21 cellular contexts compared by ENCODE assay signal in genomic region chr12:127899981-127900380, GRCh38.
"Had no signal": no experiment of that assay in that cellular context is flagged by ENCODE, and none has a peak within 500 bp of the region (broad histone marks: within the 10 kb centered on the region; RNA-seq: fewer than 3 reads in every experiment).

No MANE protein-coding gene starts in this region.

- DNase-seq: colonic mucosa; effector CD8-positive, alpha-beta T cell; endodermal cell; foreskin fibroblast; gastrocnemius medialis; head of caudate nucleus; hypothalamus; mesenchymal stem cell; naive thymus-derived CD4-positive, alpha-beta T cell; occipital lobe; ovary; posterior cingulate gyrus; psoas muscle; right cardiac atrium; sigmoid colon; stimulated activated CD4-positive, alpha-beta T cell treated with anti-CD3 and anti-CD28 coated beads, Interleukin-2, amount 100 ng/mL, for 24 hours; stimulated activated CD4-positive, alpha-beta T cell treated with anti-CD3 and anti-CD28 coated beads, Interleukin-4, amount 100 ng/mL, for 24 hours; stimulated activated naive CD4-positive, alpha-beta T cell treated with Interleukin-2 at 50 U/mL for 16 hours; stomach; tibial artery had no signal

- FAIRE-seq: keratinocyte had no signal
